In genomic region chr6:168354338-168354737, GRCh38 we compare ENCODE assay signal across 1 cellular context.
TF ChIP-seq lines count a peak whose summit lies in the region.

No MANE protein-coding gene starts in this region.

TF ChIP-seq in HepG2, 621 proteins besides CTCF, POLR2A, EP300 and RAD21:
- TF ChIP-seq NFAT5 (CRISPR knock-in tag; IDR thresholded peaks at IDR 0.05) (no peak), ZNF629 (CRISPR knock-in tag; conservative IDR thresholded peaks at IDR 0.05) (0 out of 2 replicates have a peak, but pooled peaks have one; percentile 32)
